ENCODE assay signal across 14 cellular contexts in the genomic region with DNA sequence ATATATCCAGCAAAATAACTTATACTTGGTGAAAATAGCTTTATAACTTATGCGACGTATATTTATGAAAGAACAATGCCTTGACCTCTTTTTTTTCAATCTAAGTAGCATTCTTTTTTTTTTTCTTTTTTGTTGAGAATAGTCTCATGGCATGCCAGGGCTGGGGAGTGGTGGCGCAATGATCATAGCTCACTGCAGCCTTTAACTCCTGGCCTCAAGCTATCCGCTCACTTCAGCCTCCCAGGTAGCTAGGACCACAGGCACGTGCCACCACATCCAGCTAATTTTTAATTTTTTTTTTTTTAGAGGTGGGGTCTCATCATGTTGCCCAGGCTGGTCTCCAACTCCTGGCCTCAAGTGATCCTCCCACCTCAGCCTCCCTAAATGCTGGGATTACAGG. TPM values are rescaled to one million over a fixed set of nuclear protein-coding genes. Genes with fewer than 3 reads are reported as not detected.
A peak's percentile ranks its signal among the peaks of the same experiment; 100 is the strongest.
DNase-seq lines count a peak whose midpoint lies in the region; ATAC-seq and TF ChIP-seq lines count a peak whose summit lies in the region.
"Had no signal": no experiment of that assay in that cellular context is flagged by ENCODE, and none has a peak within 500 bp of the region (broad histone marks: within the 10 kb centered on the region; RNA-seq: fewer than 3 reads in every experiment).

No MANE protein-coding gene starts in this region.

- H3K27ac Mint-ChIP-seq in activated T-cell treated with anti-CD3 and anti-CD28 coated beads, Interleukin-2, amount 50 U/mL, for 24 hours: peak overlapping the region; percentile 82
- H3K27ac Mint-ChIP-seq in activated T-helper 2 cell treated with anti-CD3 and anti-CD28 coated beads, Interferon-gamma antibody, Interleukin-2, Interleukin-4, amounts not matched to agents 10 μg/mL and 5 μg/mL and 100 μg/mL, durations not matched to agents 14 hours and 24 hours and 36 hours: peak overlapping the region; percentile 38
- peak overlapping the region; percentile 77 to 92 (median 88) for H3K27ac Mint-ChIP-seq in immature natural killer cell

- no peak for DNase-seq in activated T-cell treated with anti-CD3 and anti-CD28 coated beads, Interleukin-2, amount 50 U/mL, for 24 hours
- DNase-seq in activated T-cell treated with anti-CD3 and anti-CD28 coated beads, Interleukin-2, amount 50 U/mL, for 1 hour: no peak
- DNase-seq in activated T-helper 2 cell treated with anti-CD3 and anti-CD28 coated beads, Interferon-gamma antibody, Interleukin-2, Interleukin-4, amounts not matched to agents 10 μg/mL and 5 μg/mL and 100 μg/mL, durations not matched to agents 14 hours and 24 hours and 36 hours (ENCODE audit: low spot score): no peak
- DNase-seq in immature natural killer cell: no peak
- DNase-seq in tibial artery: no peak
- DNase-seq in cerebellum (ENCODE audit: low spot score): no peak
- DNase-seq in OCI-M2 (lab: John Stamatoyannopoulos, UW; ENCODE audit: unreplicated experiment): no peak
- DNase-seq: ACHN, activated gamma-delta T cell treated with Interleukin-2 at 50 U/mL for 16 hours, caudate nucleus, erythroblast, lower lobe of right lung, testis had no signal

- H3K36me3 Mint-ChIP-seq in activated T-cell treated with anti-CD3 and anti-CD28 coated beads, Interleukin-2, amount 50 U/mL, for 24 hours (ENCODE audit: low read depth): peaks cover 59% of the 10 kb centered on the region
- peaks cover 64% of the 10 kb centered on the region for H3K36me3 Mint-ChIP-seq in activated T-helper 2 cell treated with anti-CD3 and anti-CD28 coated beads, Interferon-gamma antibody, Interleukin-2, Interleukin-4, amounts not matched to agents 10 μg/mL and 5 μg/mL and 100 μg/mL, durations not matched to agents 14 hours and 24 hours and 36 hours (ENCODE audit: low read depth)
- H3K36me3 Mint-ChIP-seq in immature natural killer cell: peaks cover under 1 to 8% (median 3%) of the 10 kb centered on the region in 3 donors

- H3K9me3 ChIP-seq in tibial artery: no peaks in the 10 kb centered on the region
- H3K9me3 ChIP-seq: lower lobe of right lung, testis had no signal

- H3K4me1 ChIP-seq in tibial artery: peaks cover 0 to 25% (median 13%) of the 10 kb centered on the region in 4 donors

- no peak overlapping the region for H3K4me3 ChIP-seq in tibial artery
- H3K4me3 ChIP-seq: lower lobe of right lung, testis had no signal

- intact Hi-C loops in activated T-helper 2 cell treated with anti-CD3 and anti-CD28 coated beads, Interferon-gamma antibody, Interleukin-2, Interleukin-4, amounts not matched to agents 10 μg/mL and 5 μg/mL and 100 μg/mL, durations not matched to agents 14 hours and 24 hours and 36 hours (cut with micrococcal nuclease): loop anchor here (1.0 kb wide), 1 partner anchor 21 kb away; no protein-coding TSS in a partner anchor
- intact Hi-C loops in tibial artery (cut with DNase I; ENCODE audit: low total_unique reads): no loop called here

- no peaks in the 10 kb centered on the region for H3K27me3 ChIP-seq in tibial artery
- H3K27me3 ChIP-seq: testis had no signal

- H3K4me3 Mint-ChIP-seq in activated T-cell treated with anti-CD3 and anti-CD28 coated beads, Interleukin-2, amount 50 U/mL, for 24 hours: no peak overlapping the region
- H3K4me3 Mint-ChIP-seq in activated T-helper 2 cell treated with anti-CD3 and anti-CD28 coated beads, Interferon-gamma antibody, Interleukin-2, Interleukin-4, amounts not matched to agents 10 μg/mL and 5 μg/mL and 100 μg/mL, durations not matched to agents 14 hours and 24 hours and 36 hours (ENCODE audit: low read depth): no peak overlapping the region
- H3K4me3 Mint-ChIP-seq in immature natural killer cell: peak overlapping the region in 4 of 5 donors; percentile 27 to 76 (median 42)

- H3K9me3 Mint-ChIP-seq in activated T-cell treated with anti-CD3 and anti-CD28 coated beads, Interleukin-2, amount 50 U/mL, for 24 hours: no peaks in the 10 kb centered on the region
- peaks cover 5% of the 10 kb centered on the region for H3K9me3 Mint-ChIP-seq in activated T-helper 2 cell treated with anti-CD3 and anti-CD28 coated beads, Interferon-gamma antibody, Interleukin-2, Interleukin-4, amounts not matched to agents 10 μg/mL and 5 μg/mL and 100 μg/mL, durations not matched to agents 14 hours and 24 hours and 36 hours
- no peaks in the 10 kb centered on the region for H3K9me3 Mint-ChIP-seq in immature natural killer cell

- ATAC-seq in GM21786 (IDR thresholded peaks at IDR 0.05; ENCODE audit: unreplicated experiment): no peak

- H3K36me3 ChIP-seq in tibial artery: no peaks in the 10 kb centered on the region
- H3K36me3 ChIP-seq: lower lobe of right lung had no signal

- TF ChIP-seq CTCF in tibial artery (IDR thresholded peaks at IDR 0.05): no peak

- peak overlapping the region; percentile 70 to 71 for H3K27ac ChIP-seq in tibial artery

- H3K27me3 Mint-ChIP-seq in activated T-cell treated with anti-CD3 and anti-CD28 coated beads, Interleukin-2, amount 50 U/mL, for 24 hours: no peaks in the 10 kb centered on the region
- no peaks in the 10 kb centered on the region for H3K27me3 Mint-ChIP-seq in activated T-helper 2 cell treated with anti-CD3 and anti-CD28 coated beads, Interferon-gamma antibody, Interleukin-2, Interleukin-4, amounts not matched to agents 10 μg/mL and 5 μg/mL and 100 μg/mL, durations not matched to agents 14 hours and 24 hours and 36 hours (ENCODE audit: low read depth)
- peaks cover 0 to 5% (median 3%) of the 10 kb centered on the region in 3 donors for H3K27me3 Mint-ChIP-seq in immature natural killer cell (ENCODE audit: low read depth in 3 of 3)

- H3K4me1 Mint-ChIP-seq in activated T-cell treated with anti-CD3 and anti-CD28 coated beads, Interleukin-2, amount 50 U/mL, for 24 hours (ENCODE audit: low read depth): peaks cover 83% of the 10 kb centered on the region
- H3K4me1 Mint-ChIP-seq in activated T-helper 2 cell treated with anti-CD3 and anti-CD28 coated beads, Interferon-gamma antibody, Interleukin-2, Interleukin-4, amounts not matched to agents 10 μg/mL and 5 μg/mL and 100 μg/mL, durations not matched to agents 14 hours and 24 hours and 36 hours (ENCODE audit: low read depth): peaks cover 70% of the 10 kb centered on the region
- H3K4me1 Mint-ChIP-seq in immature natural killer cell: peaks cover 84 to 97% of the 10 kb centered on the region in 2 donors

RNA-seq across cellular contexts. Expression of a gene that starts 43.5 kb away (rescaled TPM):
- 214 TPM in 2 replicates for total RNA-seq in activated T-helper 2 cell treated with anti-CD3 and anti-CD28 coated beads, Interferon-gamma antibody, Interleukin-2, Interleukin-4, amounts not matched to agents 10 μg/mL and 5 μg/mL and 100 μg/mL, durations not matched to agents 14 hours and 24 hours and 36 hours
- 100 to 1,000 TPM in 1 of 3 donors, 10 to 100 TPM in 2; 64.6 to 123 (median 79.7) TPM for polyA plus RNA-seq in immature natural killer cell
- total RNA-seq in cerebellum: 61.5 TPM

RNA-seq across cellular contexts. Expression of a gene that starts 44.5 kb away (rescaled TPM):
- total RNA-seq in activated T-helper 2 cell treated with anti-CD3 and anti-CD28 coated beads, Interferon-gamma antibody, Interleukin-2, Interleukin-4, amounts not matched to agents 10 μg/mL and 5 μg/mL and 100 μg/mL, durations not matched to agents 14 hours and 24 hours and 36 hours: 9.5 and 9.8 TPM in 2 replicates
- 1 to 10 TPM; 4.8 to 7.8 (median 5.7) TPM for polyA plus RNA-seq in immature natural killer cell
- total RNA-seq in cerebellum: 22.2 TPM

Comparison
In these comparisons a context has a peak if more than half of its experiments do, and no peak if none do; other contexts are left out.
1. H3K27ac Mint-ChIP-seq: peak in every context shown above with its lines; median percentile 88 in immature natural killer cell; 82 in activated T-cell treated with anti-CD3 and anti-CD28 coated beads, Interleukin-2, amount 50 U/mL, for 24 hours; 38 in activated T-helper 2 cell treated with anti-CD3 and anti-CD28 coated beads, Interferon-gamma antibody, Interleukin-2, Interleukin-4, amounts not matched to agents 10 μg/mL and 5 μg/mL and 100 μg/mL, durations not matched to agents 14 hours and 24 hours and 36 hours.
2. H3K4me3 Mint-ChIP-seq: peak in immature natural killer cell (4 of 5); none in activated T-cell treated with anti-CD3 and anti-CD28 coated beads, Interleukin-2, amount 50 U/mL, for 24 hours (single experiment) and activated T-helper 2 cell treated with anti-CD3 and anti-CD28 coated beads, Interferon-gamma antibody, Interleukin-2, Interleukin-4, amounts not matched to agents 10 μg/mL and 5 μg/mL and 100 μg/mL, durations not matched to agents 14 hours and 24 hours and 36 hours (single experiment).